16 cellular contexts compared by ENCODE assay signal in the genomic region with DNA sequence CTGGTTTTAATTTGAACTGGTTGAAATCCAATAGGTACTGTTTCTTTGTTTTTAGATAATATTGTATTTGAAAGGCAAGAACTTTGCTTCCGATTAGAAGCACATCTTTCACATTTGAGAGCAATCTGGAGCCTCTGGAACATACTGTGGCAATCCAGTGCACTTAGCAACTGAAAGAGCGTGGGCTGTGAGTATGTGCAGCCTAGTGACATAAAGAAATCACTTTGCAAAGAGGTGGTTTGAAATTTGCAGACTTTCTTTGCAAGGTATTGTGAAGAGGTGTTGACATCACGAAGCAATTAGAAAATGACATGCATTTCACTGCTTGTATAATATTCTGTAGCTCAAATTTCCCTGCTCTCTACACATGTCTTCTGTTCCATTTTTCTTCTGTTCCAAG. TPM values are rescaled to one million over a fixed set of nuclear protein-coding genes. Genes with fewer than 3 reads are reported as not detected.
DNase-seq lines count a peak whose midpoint lies in the region; ATAC-seq, FAIRE-seq and TF ChIP-seq lines count a peak whose summit lies in the region.
"Had no signal": no experiment of that assay in that cellular context is flagged by ENCODE, and none has a peak within 500 bp of the region (broad histone marks: within the 10 kb centered on the region; RNA-seq: fewer than 3 reads in every experiment).

No MANE protein-coding gene starts in this region.

- DNase-seq in GM23338 (ENCODE audit: low spot score) (no peak), astrocyte (ENCODE audit: low read depth) (no peak), head of caudate nucleus (peak in 33 of 42 donors; percentile 12 to 85 (median 55)), A673 (ENCODE audit: low spot score) (no peak), NCI-H1436 (lab: John Stamatoyannopoulos, UW) (no peak), GOT3 (lab: John Stamatoyannopoulos, UW) (no peak)
- DNase-seq in activated effector memory CD4-positive, alpha-beta T cell treated with Interleukin-2 at 50 U/mL for 16 hours, result no peak
- DNase-seq: C1 segment of cervical spinal cord; CD4-positive, alpha-beta T cell; DMS79; IMR-90; KBM-7 had no signal

- H3K27me3 ChIP-seq in GM23338 (ENCODE audit: insufficient read depth), result no peaks in the 10 kb centered on the region
- no peaks in the 10 kb centered on the region for H3K27me3 ChIP-seq in astrocyte (ENCODE audit: insufficient read depth, low read length)
- H3K27me3 ChIP-seq in A673 (replicated peaks; ENCODE audit: insufficient read depth, low read depth, low read length, poor library complexity), result no peaks in the 10 kb centered on the region

- no peak overlapping the region for H3K9ac ChIP-seq in astrocyte (ENCODE audit: low read length)

- no peaks in the 10 kb centered on the region for H3K27me3 Mint-ChIP-seq in GM23338 (ENCODE audit: insufficient read depth, low read depth, poor library complexity)
- H3K27me3 Mint-ChIP-seq in astrocyte (ENCODE audit: low read depth, unreplicated experiment), result no peaks in the 10 kb centered on the region
- H3K27me3 Mint-ChIP-seq: CD4-positive, alpha-beta T cell had no signal

- H3K4me1 Mint-ChIP-seq in GM23338, result no peaks in the 10 kb centered on the region
- H3K4me1 Mint-ChIP-seq in astrocyte (ENCODE audit: low read depth, unreplicated experiment), result peaks cover 3% of the 10 kb centered on the region
- H3K4me1 Mint-ChIP-seq: B cell had no signal

- H3K4me2 ChIP-seq in GM23338 (no peak overlapping the region), astrocyte (ENCODE audit: low read length) (no peak overlapping the region)
- H3K4me2 ChIP-seq: A549 had no signal

- no peaks in the 10 kb centered on the region for H3K9me2 ChIP-seq in GM23338 (ENCODE audit: insufficient read depth)

- no peaks in the 10 kb centered on the region for H3K36me3 Mint-ChIP-seq in GM23338 (ENCODE audit: low read depth)
- H3K36me3 Mint-ChIP-seq in astrocyte (ENCODE audit: low read depth, unreplicated experiment), result no peaks in the 10 kb centered on the region

- no peak for ATAC-seq in GM23338
- ATAC-seq: A549, HCT116 had no signal

- no peaks in the 10 kb centered on the region for H3F3A ChIP-seq in GM23338 (replicated peaks; ENCODE audit: low read depth)

- POLR2A ChIA-PET in A673 (lab: Charles Lee; ENCODE audit: low non-redundant PET), result interaction anchor here (0.6 kb wide), 2 partner anchors 9 to 24 kb away, joined by 3 read pairs; no protein-coding TSS in a partner anchor

- no peak for TF ChIP-seq CTCF in GM23338 (conservative IDR thresholded peaks at IDR 0.05; ENCODE audit: low read depth in 2 of 2)
- no peak for TF ChIP-seq CTCF in astrocyte (IDR thresholded peaks at IDR 0.05; ENCODE audit: insufficient read depth, low read depth, low read length)
- TF ChIP-seq CTCF in A673 (conservative IDR thresholded peaks at IDR 0.05; ENCODE audit: low read depth, low read length), result no peak

- no peaks in the 10 kb centered on the region for H3K36me3 ChIP-seq in GM23338 (ENCODE audit: insufficient read depth)
- H3K36me3 ChIP-seq in astrocyte (ENCODE audit: insufficient read depth, low read length), result no peaks in the 10 kb centered on the region
- no peaks in the 10 kb centered on the region for H3K36me3 ChIP-seq in A673 (ENCODE audit: insufficient read depth, low read length, poor library complexity, severe bottlenecking)

- intact Hi-C loops in head of caudate nucleus (cut with DNase I) (no loop called here), A673 (cut with micrococcal nuclease; ENCODE audit: unreplicated experiment) (no loop called here)

- H3K9me3 ChIP-seq in astrocyte (ENCODE audit: insufficient read depth, low read depth, low read length) (no peaks in the 10 kb centered on the region), A673 (ENCODE audit: low read depth, low read length, poor library complexity, severe bottlenecking) (no peaks in the 10 kb centered on the region)
- H3K9me3 ChIP-seq: A549 had no signal

- H3K4me3 Mint-ChIP-seq in GM23338, result no peak overlapping the region
- H3K4me3 Mint-ChIP-seq in astrocyte (ENCODE audit: unreplicated experiment), result no peak overlapping the region
- H3K4me3 Mint-ChIP-seq: B cell; CD4-positive, alpha-beta T cell had no signal

- H2AFZ ChIP-seq in GM23338 (peak overlapping the region; percentile 61; the same call in 1 of the 2 replicates), astrocyte (ENCODE audit: low read depth, low read length) (no peak overlapping the region)

- H3K79me2 ChIP-seq in GM23338 (replicated peaks; ENCODE audit: insufficient read depth) (no peaks in the 10 kb centered on the region), astrocyte (ENCODE audit: insufficient read depth, low read length) (no peaks in the 10 kb centered on the region)

- H3K27ac ChIP-seq in GM23338 (ENCODE audit: low read depth), result no peak overlapping the region
- no peak overlapping the region for H3K27ac ChIP-seq in astrocyte (ENCODE audit: low read depth, low read length)
- H3K27ac ChIP-seq in A673 (ENCODE audit: low read depth, low read length, poor library complexity, severe bottlenecking), result no peak overlapping the region
- H3K27ac ChIP-seq: A549 had no signal

- no peaks in the 10 kb centered on the region for H3K9me3 Mint-ChIP-seq in GM23338
- H3K9me3 Mint-ChIP-seq in astrocyte (ENCODE audit: unreplicated experiment), result no peaks in the 10 kb centered on the region
- H3K9me3 Mint-ChIP-seq: CD4-positive, alpha-beta T cell had no signal

- no peak overlapping the region for H3K27ac Mint-ChIP-seq in GM23338
- no peak overlapping the region for H3K27ac Mint-ChIP-seq in astrocyte (ENCODE audit: unreplicated experiment)
- H3K27ac Mint-ChIP-seq: B cell; CD4-positive, alpha-beta T cell had no signal

- H3K4me3 ChIP-seq in GM23338, result no peak overlapping the region
- H3K4me3 ChIP-seq in astrocyte (ENCODE audit: insufficient read depth, low read depth, low read length), result no peak overlapping the region
- H3K4me3 ChIP-seq in A673 (ENCODE audit: low read depth, low read length, poor library complexity, severe bottlenecking), result no peak overlapping the region
- H3K4me3 ChIP-seq: A549 had no signal

- H4K20me1 ChIP-seq in GM23338 (replicated peaks; ENCODE audit: insufficient read depth) (no peaks in the 10 kb centered on the region), astrocyte (ENCODE audit: insufficient read depth, low read length) (no peaks in the 10 kb centered on the region)

- CTCF ChIA-PET in A673 (lab: Charles Lee), result no interaction called here

- peak; percentile 59 for FAIRE-seq in astrocyte (lab: Jason Lieb, UNC)

- no TSS peak for BruUV-seq in A673 (replicated peaks; lab: Mats Ljungman, UMichigan)

- no peaks in the 10 kb centered on the region for H3K4me1 ChIP-seq in GM23338 (ENCODE audit: insufficient read depth)
- peaks cover 6% of the 10 kb centered on the region for H3K4me1 ChIP-seq in astrocyte (ENCODE audit: insufficient read depth, low read length)
- no peaks in the 10 kb centered on the region for H3K4me1 ChIP-seq in A673 (ENCODE audit: insufficient read depth, low read length, poor library complexity, severe bottlenecking)

TF ChIP-seq in GM23338, 12 proteins besides CTCF, POLR2A, EP300 and RAD21 (continues in another document):
- TF ChIP-seq ZNF331 (CRISPR knock-in tag; IDR thresholded peaks at IDR 0.05; ENCODE audit: low read depth), result no peak
- no peak for TF ChIP-seq EZH2 (IDR thresholded peaks at IDR 0.05; ENCODE audit: low read depth, unreplicated experiment)
- no peak for TF ChIP-seq JUNB (IDR thresholded peaks at IDR 0.05; ENCODE audit: unreplicated experiment)
- TF ChIP-seq, protein P1, sequence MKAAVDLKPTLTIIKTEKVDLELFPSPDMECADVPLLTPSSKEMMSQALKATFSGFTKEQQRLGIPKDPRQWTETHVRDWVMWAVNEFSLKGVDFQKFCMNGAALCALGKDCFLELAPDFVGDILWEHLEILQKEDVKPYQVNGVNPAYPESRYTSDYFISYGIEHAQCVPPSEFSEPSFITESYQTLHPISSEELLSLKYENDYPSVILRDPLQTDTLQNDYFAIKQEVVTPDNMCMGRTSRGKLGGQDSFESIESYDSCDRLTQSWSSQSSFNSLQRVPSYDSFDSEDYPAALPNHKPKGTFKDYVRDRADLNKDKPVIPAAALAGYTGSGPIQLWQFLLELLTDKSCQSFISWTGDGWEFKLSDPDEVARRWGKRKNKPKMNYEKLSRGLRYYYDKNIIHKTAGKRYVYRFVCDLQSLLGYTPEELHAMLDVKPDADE (IDR thresholded peaks at IDR 0.05), result no peak
- no peak for TF ChIP-seq POLR2AphosphoS5 (IDR thresholded peaks at IDR 0.05; ENCODE audit: low read depth)
- no peak for TF ChIP-seq ZNF114 (CRISPR knock-in tag; IDR thresholded peaks at IDR 0.05)

RNA-seq across cellular contexts. Expression of a gene that starts 23.5 kb away (rescaled TPM):
- total RNA-seq in GM23338 (2014; rRNA removed; shearing (Covaris generic)), result 0.07 and 0.70 TPM in 2 replicates
- polyA plus RNA-seq in GM23338 (2016; fragmentation: Nextera tagmentation; extraction: Ambion mirVana), result 0.30 and 0.76 TPM in 2 replicates
- 0.62 and 1.1 TPM in 2 replicates for total RNA-seq in astrocyte
- 0.71 and 1.5 TPM in 2 replicates for total RNA-seq in A673 (2021)
- total RNA-seq: HT-29 had no signal

Comparison
In these comparisons a context has a peak if more than half of its experiments do, and no peak if none do; other contexts are left out.
1. DNase-seq: peak in head of caudate nucleus (33 of 42); none in GM23338 (single experiment), astrocyte (single experiment), A673 (single experiment), NCI-H1436 (single experiment), activated effector memory CD4-positive, alpha-beta T cell treated with Interleukin-2 at 50 U/mL for 16 hours (single experiment) and GOT3 (single experiment).